Comparison of ENCODE assay signal across 22 cellular contexts in genomic region chr22:35719212-35719869, GRCh38. TPM values are rescaled to one million over a fixed set of nuclear protein-coding genes. Genes with fewer than 3 reads are reported as not detected.
DNase-seq lines count a peak whose midpoint lies in the region; ATAC-seq, FAIRE-seq and TF ChIP-seq lines count a peak whose summit lies in the region.
"Had no signal": no experiment of that assay in that cellular context is flagged by ENCODE, and none has a peak within 500 bp of the region (broad histone marks: within the 10 kb centered on the region; RNA-seq: fewer than 3 reads in every experiment).

No MANE protein-coding gene starts in this region.

- H3K9me1 ChIP-seq in K562 (ENCODE audit: control insufficient read depth, insufficient read depth, low read length): no peaks in the 10 kb centered on the region

- no peak for FAIRE-seq in K562 (lab: Jason Lieb, UNC)

- H3K9me3 ChIP-seq in HCT116 (ENCODE audit: control insufficient read depth in 1 of 2, insufficient read depth in 1 of 2, low read depth in 1 of 2, low read length in 2 of 2) (no peaks in the 10 kb centered on the region), K562 (replicated peaks; ENCODE audit: control insufficient read depth, insufficient read depth, low read depth, low read length) (no peaks in the 10 kb centered on the region)

- H3K27ac ChIP-seq in HCT116 (ENCODE audit: low read depth, low read length) (no peak overlapping the region), K562 (ENCODE audit: extremely low read depth, low read depth, low read length) (no peak overlapping the region)
- H3K27ac ChIP-seq: PC-9 had no signal

- in situ Hi-C loops in K562 (cut with MboI): no loop called here

- intact Hi-C loops in activated CD8-positive, alpha-beta T cell treated with anti-CD3 and anti-CD28 coated beads for 36 hours (cut with micrococcal nuclease): no loop called here
- intact Hi-C loops in HCT116 (cut with micrococcal nuclease): no loop called here
- intact Hi-C loops in K562 (cut with micrococcal nuclease): no loop called here

- H3K4me3 Mint-ChIP-seq in activated CD8-positive, alpha-beta T cell treated with anti-CD3 and anti-CD28 coated beads for 36 hours: no peak overlapping the region
- H3K4me3 Mint-ChIP-seq in activated CD8-positive, alpha-beta T cell treated with anti-CD3 and anti-CD28 coated beads, Interleukin-2, amount 10 ng/mL, durations not matched to agents 7 days and 5 days: no peak overlapping the region
- H3K4me3 Mint-ChIP-seq: CD14-positive monocyte; IgD-negative memory B cell; T-helper 1 cell treated with Interleukin-12 subunit alpha and Interleukin-12 subunit beta and Interleukin-4 antibody, amounts not matched to agents 30 μg/mL and 1 μg/mL, for 36 hours had no signal

- H3K36me3 ChIP-seq in HCT116 (ENCODE audit: control insufficient read depth in 1 of 2, insufficient read depth in 2 of 2, low read length in 2 of 2): no peaks in the 10 kb centered on the region
- no peaks in the 10 kb centered on the region for H3K36me3 ChIP-seq in K562 (ENCODE audit: control insufficient read depth, insufficient read depth, low read length)

- peaks cover 2% of the 10 kb centered on the region for H3K27me3 Mint-ChIP-seq in activated CD8-positive, alpha-beta T cell treated with anti-CD3 and anti-CD28 coated beads for 36 hours
- peaks cover 3% of the 10 kb centered on the region for H3K27me3 Mint-ChIP-seq in activated CD8-positive, alpha-beta T cell treated with anti-CD3 and anti-CD28 coated beads, Interleukin-2, amount 10 ng/mL, durations not matched to agents 7 days and 5 days (ENCODE audit: low read depth)

- H3K9me2 ChIP-seq in HCT116 (ENCODE audit: insufficient read depth): no peaks in the 10 kb centered on the region

- H3K79me2 ChIP-seq in HCT116 (ENCODE audit: insufficient read depth, low read length) (no peaks in the 10 kb centered on the region), K562 (ENCODE audit: control insufficient read depth, insufficient read depth, low read length) (no peaks in the 10 kb centered on the region)

- no peak for TF ChIP-seq EP300 in K562 (IDR thresholded peaks at IDR 0.05; ENCODE audit: low read length)

- no peaks in the 10 kb centered on the region for H3K4me1 Mint-ChIP-seq in activated CD8-positive, alpha-beta T cell treated with anti-CD3 and anti-CD28 coated beads for 36 hours (ENCODE audit: low read depth)
- no peaks in the 10 kb centered on the region for H3K4me1 Mint-ChIP-seq in activated CD8-positive, alpha-beta T cell treated with anti-CD3 and anti-CD28 coated beads, Interleukin-2, amount 10 ng/mL, durations not matched to agents 7 days and 5 days (ENCODE audit: low read depth)
- H3K4me1 Mint-ChIP-seq: IgD-negative memory B cell had no signal

- H2AFZ ChIP-seq in HCT116 (ENCODE audit: low read depth, low read length, poor library complexity, severe bottlenecking) (no peak overlapping the region), K562 (ENCODE audit: low read depth, low read length) (no peak overlapping the region)
- H2AFZ ChIP-seq: PC-9 had no signal

- POLR2A ChIA-PET in activated CD8-positive, alpha-beta T cell treated with anti-CD3 and anti-CD28 coated beads for 36 hours (lab: Charles Lee): interaction anchor here (0.9 kb wide), 1 partner anchor 31 kb away, joined by 3 read pairs; no protein-coding TSS in a partner anchor
- POLR2A ChIA-PET in activated CD8-positive, alpha-beta T cell treated with anti-CD3 and anti-CD28 coated beads, Interleukin-2, amount 10 ng/mL, durations not matched to agents 7 days and 5 days (lab: Charles Lee): no interaction called here
- POLR2A ChIA-PET in HCT116 (lab: Charles Lee): no interaction called here
- POLR2A ChIA-PET in K562 (lab: Yijun Ruan, JAX): no interaction called here

- CTCF ChIA-PET in activated CD8-positive, alpha-beta T cell treated with anti-CD3 and anti-CD28 coated beads for 36 hours (lab: Charles Lee): no interaction called here
- CTCF ChIA-PET in activated CD8-positive, alpha-beta T cell treated with anti-CD3 and anti-CD28 coated beads, Interleukin-2, amount 10 ng/mL, durations not matched to agents 7 days and 5 days (lab: Charles Lee): no interaction called here
- CTCF ChIA-PET in HCT116 (lab: Charles Lee): no interaction called here
- CTCF ChIA-PET in K562 (lab: Yijun Ruan, JAX; ENCODE audit: low intra/inter-chr PET ratio): no interaction called here

- H3K9me3 Mint-ChIP-seq in activated CD8-positive, alpha-beta T cell treated with anti-CD3 and anti-CD28 coated beads for 36 hours: no peaks in the 10 kb centered on the region
- H3K9me3 Mint-ChIP-seq in activated CD8-positive, alpha-beta T cell treated with anti-CD3 and anti-CD28 coated beads, Interleukin-2, amount 10 ng/mL, durations not matched to agents 7 days and 5 days (ENCODE audit: insufficient read depth): no peaks in the 10 kb centered on the region
- H3K9me3 Mint-ChIP-seq: T-helper 1 cell treated with Interleukin-12 subunit alpha and Interleukin-12 subunit beta and Interleukin-4 antibody, amounts not matched to agents 30 μg/mL and 1 μg/mL, for 36 hours had no signal

- no peaks in the 10 kb centered on the region for H3K36me3 Mint-ChIP-seq in activated CD8-positive, alpha-beta T cell treated with anti-CD3 and anti-CD28 coated beads for 36 hours (ENCODE audit: low read depth)
- H3K36me3 Mint-ChIP-seq in activated CD8-positive, alpha-beta T cell treated with anti-CD3 and anti-CD28 coated beads, Interleukin-2, amount 10 ng/mL, durations not matched to agents 7 days and 5 days (ENCODE audit: low read depth): no peaks in the 10 kb centered on the region
- H3K36me3 Mint-ChIP-seq: CD14-positive monocyte, IgD-negative memory B cell had no signal

- H4K20me1 ChIP-seq in HCT116 (ENCODE audit: insufficient read depth): no peaks in the 10 kb centered on the region
- H4K20me1 ChIP-seq in K562 (replicated peaks; ENCODE audit: control insufficient read depth, insufficient read depth, low read length): no peaks in the 10 kb centered on the region

- TF ChIP-seq POLR2A in HCT116 (IDR thresholded peaks at IDR 0.05; ENCODE audit: borderline replicate concordance, extremely low read depth, insufficient read depth, insufficient read length): no peak
- no peak for TF ChIP-seq POLR2A in K562 (conservative IDR thresholded peaks at IDR 0.05)

- no peak overlapping the region for H3K9ac ChIP-seq in HCT116 (ENCODE audit: low read length)
- H3K9ac ChIP-seq in K562 (ENCODE audit: insufficient read depth in 1 of 2, low read depth in 2 of 2, low read length in 2 of 2): no peak overlapping the region

- DNase-seq in activated CD8-positive, alpha-beta T cell treated with anti-CD3 and anti-CD28 coated beads for 36 hours: peak; percentile 24
- DNase-seq in activated CD8-positive, alpha-beta T cell treated with anti-CD3 and anti-CD28 coated beads, Interleukin-2, amount 10 ng/mL, durations not matched to agents 7 days and 5 days: no peak
- DNase-seq in HCT116 (ENCODE audit: low read depth, low spot score) (no peak), K562 (ENCODE audit: extremely low read depth in 1 of 4, low spot score in 3 of 4) (peak in 1 of 4 experiments; percentile 23), DMS79 (lab: John Stamatoyannopoulos, UW) (no peak), cerebellar nuclear complex (lab: John Stamatoyannopoulos, UW) (no peak)
- DNase-seq: 8988T; COR-L47; HCEC 1CT; MV-4-11; NCI-H2107; NCI-H345; NCI-H526 treated with DMSO at 0.1 percent for 48 hours; NK-92 treated with Interleukin-12 subunit alpha and Interleukin-12 subunit beta, amount 100 ng/mL, for 24 hours; PC-9 had no signal

- H3K27me3 ChIP-seq in HCT116 (ENCODE audit: insufficient read depth, low read length): no peaks in the 10 kb centered on the region
- no peaks in the 10 kb centered on the region for H3K27me3 ChIP-seq in K562 (ENCODE audit: control insufficient read depth in 2 of 2, insufficient read depth in 2 of 2, low read length in 2 of 2)

- ATAC-seq in activated CD8-positive, alpha-beta T cell treated with anti-CD3 and anti-CD28 coated beads for 36 hours: no peak
- ATAC-seq in activated CD8-positive, alpha-beta T cell treated with anti-CD3 and anti-CD28 coated beads, Interleukin-2, amount 10 ng/mL, durations not matched to agents 7 days and 5 days: no peak
- ATAC-seq in HCT116 (peak; percentile 79), K562 (peak; percentile 83), GM19467 (IDR thresholded peaks at IDR 0.05; ENCODE audit: unreplicated experiment) (no peak), HG03045 (IDR thresholded peaks at IDR 0.05; ENCODE audit: unreplicated experiment) (no peak)

- no peak for TF ChIP-seq CTCF in activated CD8-positive, alpha-beta T cell treated with anti-CD3 and anti-CD28 coated beads for 36 hours (IDR thresholded peaks at IDR 0.05)
- peak; percentile 23 to 48 (median 44); a peak in 5 of 6 replicates for TF ChIP-seq CTCF in HCT116 (IDR thresholded peaks at IDR 0.05 in 2 of 3, conservative IDR thresholded peaks at IDR 0.05 in 1 of 3; ENCODE audit: borderline replicate concordance in 1 of 3, insufficient read depth in 1 of 3, low read depth in 2 of 3, low read length in 2 of 3)
- peak; percentile 43 to 63 (median 50) for TF ChIP-seq CTCF in K562 (IDR thresholded peaks at IDR 0.05 in 2 of 3, conservative IDR thresholded peaks at IDR 0.05 in 1 of 3; ENCODE audit: insufficient read depth in 2 of 3, low read depth in 1 of 3, low read length in 3 of 3)

- H3K27ac Mint-ChIP-seq in activated CD8-positive, alpha-beta T cell treated with anti-CD3 and anti-CD28 coated beads for 36 hours: no peak overlapping the region
- no peak overlapping the region for H3K27ac Mint-ChIP-seq in activated CD8-positive, alpha-beta T cell treated with anti-CD3 and anti-CD28 coated beads, Interleukin-2, amount 10 ng/mL, durations not matched to agents 7 days and 5 days
- H3K27ac Mint-ChIP-seq: CD14-positive monocyte; IgD-negative memory B cell; T-helper 1 cell treated with Interleukin-12 subunit alpha and Interleukin-12 subunit beta and Interleukin-4 antibody, amounts not matched to agents 30 μg/mL and 1 μg/mL, for 36 hours had no signal

- WGBS in K562 (ENCODE audit: insufficient coverage, low coverage, missing lambda C conversion rate): 10% methylated on average over 10 of the region's 15 CpGs

- RAD21 ChIA-PET in HCT116 (lab: Charles Lee; ENCODE audit: low non-redundant PET in 1 of 2, low total read pairs in 2 of 2, uncharacterized antibody in 2 of 2, unreplicated experiment in 2 of 2): no interaction called here

- TF ChIP-seq RAD21 in HCT116 (IDR thresholded peaks at IDR 0.05; ENCODE audit: low read depth): peak; percentile 20; the same call in 1 of the 2 replicates
- 0 out of 4 replicates have a peak, but pooled peaks of 1 of the 2 experiments have one; percentile 2 for TF ChIP-seq RAD21 in K562 (CRISPR knock-in tag; conservative IDR thresholded peaks at IDR 0.05 in 1 of 2, IDR thresholded peaks at IDR 0.05 in 1 of 2)

- no peak overlapping the region for H3K4me3 ChIP-seq in HCT116 (replicated peaks in 1 of 2; ENCODE audit: low read depth in 1 of 2, low read length in 2 of 2)
- H3K4me3 ChIP-seq in K562: no peak overlapping the region
- H3K4me3 ChIP-seq: PC-9 had no signal

- H3K4me1 ChIP-seq in HCT116 (ENCODE audit: control insufficient read depth in 1 of 2, insufficient read depth in 2 of 2, low read length in 2 of 2): no peaks in the 10 kb centered on the region
- H3K4me1 ChIP-seq in K562 (replicated peaks in 1 of 2; ENCODE audit: control insufficient read depth in 2 of 2, insufficient read depth in 2 of 2, low read length in 2 of 2): no peaks in the 10 kb centered on the region; a peak in 2 of 5 replicates

- BruUV-seq in HCT116 (replicated peaks; lab: Mats Ljungman, UMichigan) (no TSS peak), K562 (replicated peaks; lab: Mats Ljungman, UMichigan) (no TSS peak)

- H3K4me2 ChIP-seq in HCT116 (ENCODE audit: low read length): 0 out of 2 replicates have a peak overlapping the region, but pooled peaks have one; percentile 2
- H3K4me2 ChIP-seq in K562 (ENCODE audit: insufficient read depth, low read length): no peak overlapping the region
- H3K4me2 ChIP-seq: PC-9 had no signal

RNA-seq across cellular contexts. Expression of gene APOL5, which starts 1.7 kb away (rescaled TPM):
- not detected for total RNA-seq in activated CD8-positive, alpha-beta T cell treated with anti-CD3 and anti-CD28 coated beads for 36 hours
- total RNA-seq in activated CD8-positive, alpha-beta T cell treated with anti-CD3 and anti-CD28 coated beads, Interleukin-2, amount 10 ng/mL, durations not matched to agents 7 days and 5 days: not detected
- total RNA-seq in HCT116 (2021; ENCODE audit: unreplicated experiment) (not detected), K562 (2014; rRNA removed) (not detected in 2 replicates), K562 (2014; rRNA removed; fragmentation: Illumina TruSeq; extraction: Trizol) (not detected in 2 replicates), K562 (2015; rRNA removed; fragmentation: Illumina TruSeq; extraction: Trizol) (not detected in 2 replicates), K562 (2021) (not detected in 2 replicates)
- not detected in 2 replicates for polyA plus RNA-seq in HCT116 (2012)
- not detected in 2 replicates for total RNA-seq in K562 (2011; cell fraction: chromatin; rRNA removed; ENCODE audit: low replicate concordance)
- total RNA-seq in K562 (2011; cell fraction: nucleolus; rRNA removed): not detected in 2 replicates
- total RNA-seq in K562 (2011; cell fraction: nucleoplasm; rRNA removed): not detected in 2 replicates
- polyA plus RNA-seq in K562 (2011; rRNA removed) (not detected in 2 replicates), K562 (2014; fragmentation: Illumina TruSeq; extraction: Trizol) (not detected in 2 replicates), K562 (2014; fragmentation: Nextera tagmentation; extraction: Ambion mirVana) (not detected), K562 (2014; rRNA removed) (not detected in 2 replicates)
- not detected in 2 replicates for polyA plus RNA-seq in K562 (2011; cell fraction: cytosol; rRNA removed)
- not detected in 2 replicates for polyA plus RNA-seq in K562 (2011; cell fraction: nucleus; rRNA removed)
- polyA plus RNA-seq in K562 (2012): not detected in 2 replicates
- not detected in 2 replicates for polyA minus RNA-seq in K562 (2011; rRNA and poly(A)+ RNA removed)
- polyA minus RNA-seq in K562 (2011; cell fraction: cytosol; rRNA and poly(A)+ RNA removed): not detected in 2 replicates
- not detected in 2 replicates for polyA minus RNA-seq in K562 (2011; cell fraction: nucleus; rRNA and poly(A)+ RNA removed)
- total RNA-seq: HT-29, PC-9, SK-MEL-5 had no signal
- polyA plus RNA-seq: CD14-positive monocyte, IgD-negative memory B cell had no signal

Comparison
In these comparisons a context has a peak if more than half of its experiments do, and no peak if none do; other contexts are left out.
1. ATAC-seq: peak in HCT116 (single experiment) and K562 (single experiment); none in activated CD8-positive, alpha-beta T cell treated with anti-CD3 and anti-CD28 coated beads for 36 hours (single experiment), activated CD8-positive, alpha-beta T cell treated with anti-CD3 and anti-CD28 coated beads, Interleukin-2, amount 10 ng/mL, durations not matched to agents 7 days and 5 days (single experiment), GM19467 (single experiment) and HG03045 (single experiment).